15 cellular contexts compared by ENCODE assay signal in the genomic region with DNA sequence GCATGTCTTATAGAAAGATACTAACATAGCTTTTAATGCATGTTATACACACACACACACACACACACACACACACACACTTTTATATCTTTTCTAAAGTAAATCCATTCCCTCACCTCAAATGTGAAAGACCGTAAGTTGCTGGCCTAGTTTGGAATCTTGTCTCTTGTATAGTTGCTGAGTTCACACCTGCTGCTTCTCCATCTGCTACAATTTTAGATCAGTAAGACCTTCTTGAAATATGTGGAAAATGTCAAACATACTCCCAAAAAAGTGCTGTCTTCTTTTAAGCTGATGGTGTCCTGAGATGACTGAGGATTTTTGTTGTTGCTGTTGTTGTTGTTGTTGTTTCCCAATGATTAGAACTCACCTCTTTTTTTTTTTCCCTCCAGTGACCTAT.
DNase-seq lines count a peak whose midpoint lies in the region; ATAC-seq lines count a peak whose summit lies in the region.
"Had no signal": no experiment of that assay in that cellular context is flagged by ENCODE, and none has a peak within 500 bp of the region (broad histone marks: within the 10 kb centered on the region; RNA-seq: fewer than 3 reads in every experiment).

No MANE protein-coding gene starts in this region.

- peak; percentile 1 for DNase-seq in DMS 273 (lab: John Stamatoyannopoulos, UW; ENCODE audit: unreplicated experiment)
- no peak for DNase-seq in DMS 273 treated with DMSO at 0.1 percent for 48 hours (lab: John Stamatoyannopoulos, UW)
- DNase-seq in cerebellum (ENCODE audit: low spot score): peak; percentile 28
- peak; percentile 27 for DNase-seq in superior temporal gyrus (ENCODE audit: extremely low spot score)
- no peak for DNase-seq in GF-D8 (lab: John Stamatoyannopoulos, UW)
- DNase-seq: Caco-2; CD4-positive, CD25-positive, alpha-beta regulatory T cell; CD8-positive, alpha-beta T cell; DMS53; DMS79 treated with DMSO at 0.1 percent for 48 hours; H9 had no signal

- no peak for ATAC-seq in GM21447 (IDR thresholded peaks at IDR 0.05; ENCODE audit: unreplicated experiment)
- ATAC-seq: CD8-positive, alpha-beta T cell; GM12878; GM23338; HCT116 had no signal

Comparison
In these comparisons a context has a peak if more than half of its experiments do, and no peak if none do; other contexts are left out.
1. DNase-seq: peak in DMS 273 (single experiment), cerebellum (single experiment) and superior temporal gyrus (single experiment); none in DMS 273 treated with DMSO at 0.1 percent for 48 hours (single experiment) and GF-D8 (single experiment).